In the genomic region with DNA sequence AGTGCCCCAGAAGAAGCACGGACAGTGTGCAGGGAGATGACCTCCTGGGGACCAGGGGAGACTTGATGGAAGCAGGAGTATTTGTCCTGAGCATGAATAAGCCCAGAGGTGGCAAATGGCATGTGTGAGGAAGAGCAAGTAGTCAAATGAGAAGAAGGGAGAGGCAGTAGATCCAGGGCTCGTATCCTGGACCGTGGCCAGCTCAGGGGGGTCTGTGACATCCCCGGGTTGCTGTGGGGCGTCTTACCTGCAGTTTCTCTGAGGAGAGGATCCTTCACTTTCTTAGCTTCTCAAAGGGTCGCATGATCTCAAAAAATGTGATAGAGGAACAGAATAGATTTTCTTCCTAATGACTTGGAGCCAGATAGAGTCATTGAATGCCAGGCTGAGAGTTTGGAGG, we compare ENCODE assay signal across 1 cellular context.
TF ChIP-seq lines count a peak whose summit lies in the region.

No MANE protein-coding gene starts in this region.

TF ChIP-seq in IMR-90, 13 proteins besides CTCF, POLR2A, EP300 and RAD21:
- no peak for TF ChIP-seq MXI1 (IDR thresholded peaks at IDR 0.05; ENCODE audit: borderline replicate concordance, low read depth, low read length)
- TF ChIP-seq CHD1 (IDR thresholded peaks at IDR 0.05; ENCODE audit: low read depth, low read length): no peak
- TF ChIP-seq NFE2L2 (IDR thresholded peaks at IDR 0.05; ENCODE audit: low read depth, low read length): no peak
- TF ChIP-seq, protein P1, sequence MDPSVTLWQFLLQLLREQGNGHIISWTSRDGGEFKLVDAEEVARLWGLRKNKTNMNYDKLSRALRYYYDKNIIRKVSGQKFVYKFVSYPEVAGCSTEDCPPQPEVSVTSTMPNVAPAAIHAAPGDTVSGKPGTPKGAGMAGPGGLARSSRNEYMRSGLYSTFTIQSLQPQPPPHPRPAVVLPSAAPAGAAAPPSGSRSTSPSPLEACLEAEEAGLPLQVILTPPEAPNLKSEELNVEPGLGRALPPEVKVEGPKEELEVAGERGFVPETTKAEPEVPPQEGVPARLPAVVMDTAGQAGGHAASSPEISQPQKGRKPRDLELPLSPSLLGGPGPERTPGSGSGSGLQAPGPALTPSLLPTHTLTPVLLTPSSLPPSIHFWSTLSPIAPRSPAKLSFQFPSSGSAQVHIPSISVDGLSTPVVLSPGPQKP (IDR thresholded peaks at IDR 0.05; ENCODE audit: borderline replicate concordance, low read depth, low read length): no peak
- TF ChIP-seq BHLHE40 (IDR thresholded peaks at IDR 0.05; ENCODE audit: low read depth, low read length): no peak
- no peak for TF ChIP-seq CEBPB (IDR thresholded peaks at IDR 0.05; ENCODE audit: low read depth, low read length)
- TF ChIP-seq MAFK (IDR thresholded peaks at IDR 0.05; ENCODE audit: low read depth, low read length): no peak
- TF ChIP-seq, protein P2, sequence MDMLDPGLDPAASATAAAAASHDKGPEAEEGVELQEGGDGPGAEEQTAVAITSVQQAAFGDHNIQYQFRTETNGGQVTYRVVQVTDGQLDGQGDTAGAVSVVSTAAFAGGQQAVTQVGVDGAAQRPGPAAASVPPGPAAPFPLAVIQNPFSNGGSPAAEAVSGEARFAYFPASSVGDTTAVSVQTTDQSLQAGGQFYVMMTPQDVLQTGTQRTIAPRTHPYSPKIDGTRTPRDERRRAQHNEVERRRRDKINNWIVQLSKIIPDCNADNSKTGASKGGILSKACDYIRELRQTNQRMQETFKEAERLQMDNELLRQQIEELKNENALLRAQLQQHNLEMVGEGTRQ (IDR thresholded peaks at IDR 0.05; ENCODE audit: low read depth, low read length): no peak
- TF ChIP-seq MAZ (IDR thresholded peaks at IDR 0.05; ENCODE audit: borderline replicate concordance, low read depth, low read length): no peak
- no peak for TF ChIP-seq RCOR1 (IDR thresholded peaks at IDR 0.05; ENCODE audit: insufficient replicate concordance, low read length)
- no peak for TF ChIP-seq SMC3 (IDR thresholded peaks at IDR 0.05; ENCODE audit: low read depth, low read length)
- no peak for TF ChIP-seq RFX5 (IDR thresholded peaks at IDR 0.05; ENCODE audit: low read depth, low read length)
- TF ChIP-seq FOS (IDR thresholded peaks at IDR 0.05; ENCODE audit: low read depth, low read length): no peak
